1 cellular context compared by ENCODE assay signal in the genomic region with DNA sequence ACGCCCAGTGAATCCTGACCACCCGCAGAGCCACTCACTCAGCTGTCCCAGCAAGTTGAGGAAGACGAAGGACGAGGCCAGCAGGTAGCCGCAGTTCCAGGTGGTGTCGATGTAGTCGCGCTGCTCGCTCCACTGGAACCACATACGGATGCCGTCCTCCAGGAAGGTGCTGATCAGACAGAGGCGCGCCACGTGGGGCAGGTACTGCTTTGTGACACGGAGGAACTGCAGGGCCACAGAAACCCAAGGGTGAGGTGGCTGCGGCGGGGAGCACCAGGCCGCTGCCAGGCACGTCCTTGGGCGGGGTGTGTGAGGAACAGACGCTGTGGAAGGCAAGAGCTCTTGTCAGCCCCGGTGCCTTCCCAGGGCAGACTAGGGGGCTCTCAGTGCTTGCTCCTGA.
TF ChIP-seq lines count a peak whose summit lies in the region.

No MANE protein-coding gene starts in this region.

TF ChIP-seq in HepG2, 621 proteins besides CTCF, POLR2A, EP300 and RAD21:
- no peak for TF ChIP-seq ZSCAN30 (CRISPR knock-in tag; IDR thresholded peaks at IDR 0.05)
- no peak for TF ChIP-seq ZNF670 (CRISPR knock-in tag; IDR thresholded peaks at IDR 0.05; ENCODE audit: borderline replicate concordance)
- no peak for TF ChIP-seq AHR (CRISPR knock-in tag; IDR thresholded peaks at IDR 0.05)
- TF ChIP-seq MEF2D (CRISPR knock-in tag; IDR thresholded peaks at IDR 0.05), result no peak
- no peak for TF ChIP-seq ZNF780A (CRISPR knock-in tag; IDR thresholded peaks at IDR 0.05)
- TF ChIP-seq AGO2 (optimal IDR thresholded peaks at IDR 0.05; ENCODE audit: low read depth, low read length), result peak; percentile 62
- TF ChIP-seq RBFOX2 (IDR thresholded peaks at IDR 0.05; ENCODE audit: low read depth, low read length), result peak; percentile 62; the same call in 1 of the 2 replicates
- no peak for TF ChIP-seq ATF7 (IDR thresholded peaks at IDR 0.05)
- no peak for TF ChIP-seq ATF7 (CRISPR knock-in tag; IDR thresholded peaks at IDR 0.05)
